Comparison of ENCODE assay signal across 10 cellular contexts in genomic region chr4:52643846-52644245, GRCh38. TPM values are rescaled to one million over a fixed set of nuclear protein-coding genes. Genes with fewer than 3 reads are reported as not detected.
DNase-seq lines count a peak whose midpoint lies in the region; ATAC-seq, FAIRE-seq and TF ChIP-seq lines count a peak whose summit lies in the region.
"Had no signal": no experiment of that assay in that cellular context is flagged by ENCODE, and none has a peak within 500 bp of the region (broad histone marks: within the 10 kb centered on the region; RNA-seq: fewer than 3 reads in every experiment).

No MANE protein-coding gene starts in this region.

- TF ChIP-seq EP300 in gastroesophageal sphincter (IDR thresholded peaks at IDR 0.05), result no peak

- H3K27me3 ChIP-seq in gastroesophageal sphincter (no peaks in the 10 kb centered on the region), tibial artery (no peaks in the 10 kb centered on the region)

- TF ChIP-seq CTCF in gastroesophageal sphincter (IDR thresholded peaks at IDR 0.05), result no peak
- TF ChIP-seq CTCF in tibial artery (IDR thresholded peaks at IDR 0.05), result no peak

- no peaks in the 10 kb centered on the region for H3K36me3 ChIP-seq in gastroesophageal sphincter
- H3K36me3 ChIP-seq in tibial artery, result no peaks in the 10 kb centered on the region

- H3K9me3 ChIP-seq in gastroesophageal sphincter (no peaks in the 10 kb centered on the region), tibial artery (no peaks in the 10 kb centered on the region)

- peak; percentile 92 for FAIRE-seq in RCC 7860 (lab: Jason Lieb, UNC)

- ATAC-seq in gastroesophageal sphincter, result peak; percentile 57
- no peak for ATAC-seq in GM21360 (IDR thresholded peaks at IDR 0.05; ENCODE audit: unreplicated experiment)
- no peak for ATAC-seq in HG03097 (IDR thresholded peaks at IDR 0.05; ENCODE audit: low FRiP score, unreplicated experiment)

- H3K4me3 ChIP-seq in gastroesophageal sphincter, result no peak overlapping the region
- no peak overlapping the region for H3K4me3 ChIP-seq in tibial artery

- no peak for TF ChIP-seq POLR2A in gastroesophageal sphincter (IDR thresholded peaks at IDR 0.05)

- H3K4me1 ChIP-seq in gastroesophageal sphincter (peaks cover 11 to 41% (median 20%) of the 10 kb centered on the region in 3 donors), tibial artery (peaks cover 0 to 68% (median 24%) of the 10 kb centered on the region in 4 donors)

- intact Hi-C loops in tibial artery (cut with DNase I; ENCODE audit: low total_unique reads), result no loop called here

- H3K27ac ChIP-seq in gastroesophageal sphincter (no peak overlapping the region), tibial artery (peak overlapping the region; percentile 20 to 34)

- peak; percentile 36 for DNase-seq in DMS53 (lab: John Stamatoyannopoulos, UW)
- no peak for DNase-seq in DMS53 treated with DMSO at 0.1 percent for 48 hours (lab: John Stamatoyannopoulos, UW; ENCODE audit: unreplicated experiment)
- peak; percentile 90 for DNase-seq in RCC 7860 (ENCODE audit: low spot score)
- peak; percentile 78 to 85 for DNase-seq in tibial artery
- DNase-seq in activated naive CD4-positive, alpha-beta T cell treated with anti-CD3 and anti-CD28 coated beads, Interleukin-2, amount 50 U/mL, for 16 hours, result no peak
- DNase-seq: 8988T; stimulated activated CD4-positive, alpha-beta T cell treated with anti-CD3 and anti-CD28 coated beads, Interleukin-12 subunit alpha, Interleukin-12 subunit beta, amount 100 ng/mL, for 4 hours had no signal

- 0 to 9% methylated on average over 4 of the region's 4 CpGs for WGBS in gastroesophageal sphincter (ENCODE audit: low coverage in 1 of 2), 2 donors

RNA-seq across cellular contexts. Expression of gene USP46, which starts 15.3 kb away (rescaled TPM):
- 1 to 10 TPM; 8.1 to 9.5 (median 8.7) TPM for total RNA-seq in gastroesophageal sphincter

Comparison
In these comparisons a context has a peak if more than half of its experiments do, and no peak if none do; other contexts are left out.
1. DNase-seq: peak in DMS53 (single experiment), RCC 7860 (single experiment) and tibial artery (2 of 2); none in DMS53 treated with DMSO at 0.1 percent for 48 hours (single experiment) and activated naive CD4-positive, alpha-beta T cell treated with anti-CD3 and anti-CD28 coated beads, Interleukin-2, amount 50 U/mL, for 16 hours (single experiment).
2. H3K27ac ChIP-seq: peak in tibial artery (2 of 2); none in gastroesophageal sphincter (0 of 4).